In genomic region chr15:41151451-41152005, GRCh38 we compare ENCODE assay signal across 15 cellular contexts.
"Had no signal": no experiment of that assay in that cellular context is flagged by ENCODE, and none has a peak within 500 bp of the region (broad histone marks: within the 10 kb centered on the region; RNA-seq: fewer than 3 reads in every experiment).

No MANE protein-coding gene starts in this region.

- H3K36me3 Mint-ChIP-seq: naive thymus-derived CD8-positive, alpha-beta T cell; type B pancreatic cell had no signal

- FAIRE-seq: endometrium, frontal cortex, islet of Langerhans, urothelium cell line had no signal

- H3K9me3 ChIP-seq: heart left ventricle, mucosa of descending colon, thyroid gland had no signal

- H3K9me3 Mint-ChIP-seq: naive thymus-derived CD8-positive, alpha-beta T cell had no signal

- H3K27ac ChIP-seq: heart left ventricle, thyroid gland had no signal

- H3K27me3 ChIP-seq: heart left ventricle, thyroid gland had no signal

- H3K36me3 ChIP-seq: heart left ventricle, thyroid gland had no signal

- H3K27me3 Mint-ChIP-seq: type B pancreatic cell had no signal

- DNase-seq: heart left ventricle; hippocampal formation; naive thymus-derived CD8-positive, alpha-beta T cell; posterior cingulate gyrus; stimulated activated naive CD4-positive, alpha-beta T cell; thyroid gland had no signal

- H3K4me3 Mint-ChIP-seq: naive thymus-derived CD8-positive, alpha-beta T cell; type B pancreatic cell had no signal

- H3K4me3 ChIP-seq: heart left ventricle, mucosa of descending colon, skin epidermis, thyroid gland had no signal

- H3K27ac Mint-ChIP-seq: type B pancreatic cell had no signal

- H3K4me1 ChIP-seq: heart left ventricle, thyroid gland had no signal

- ATAC-seq: esophagus mucosa; heart left ventricle; naive thymus-derived CD8-positive, alpha-beta T cell; sciatic nerve had no signal
